Comparison of ENCODE assay signal across 2 cellular contexts in genomic region chr6:33869121-33869520, GRCh38.
TF ChIP-seq lines count a peak whose summit lies in the region.

No MANE protein-coding gene starts in this region.

TF ChIP-seq in GM23338, 12 proteins besides CTCF, POLR2A, EP300 and RAD21 (continued from another document):
- no peak for TF ChIP-seq NANOG (IDR thresholded peaks at IDR 0.05; ENCODE audit: borderline replicate concordance)
- no peak for TF ChIP-seq ZNF331 (CRISPR knock-in tag; IDR thresholded peaks at IDR 0.05; ENCODE audit: low read depth)
- no peak for TF ChIP-seq CREB1 (CRISPR knock-in tag; IDR thresholded peaks at IDR 0.05; ENCODE audit: low read depth)
- no peak for TF ChIP-seq REST (IDR thresholded peaks at IDR 0.05; ENCODE audit: unreplicated experiment)
- no peak for TF ChIP-seq EZH2phosphoT487 (IDR thresholded peaks at IDR 0.05; ENCODE audit: unreplicated experiment)
- no peak for TF ChIP-seq STAT1 (IDR thresholded peaks at IDR 0.05; ENCODE audit: unreplicated experiment)
- TF ChIP-seq ZNF462 (CRISPR knock-in tag; IDR thresholded peaks at IDR 0.05) = no peak
- TF ChIP-seq EZH2 (IDR thresholded peaks at IDR 0.05; ENCODE audit: low read depth, unreplicated experiment) = no peak
- TF ChIP-seq POLR2AphosphoS5 (IDR thresholded peaks at IDR 0.05; ENCODE audit: low read depth) = no peak

TF ChIP-seq in H1, 55 proteins besides CTCF, POLR2A, EP300 and RAD21 (continued from another document):
- TF ChIP-seq EGR1 (IDR thresholded peaks at IDR 0.05; ENCODE audit: borderline replicate concordance, low read depth, low read length) = no peak
- no peak for TF ChIP-seq MAX (IDR thresholded peaks at IDR 0.05)
- TF ChIP-seq SIN3A (conservative IDR thresholded peaks at IDR 0.05 in 1 of 2, IDR thresholded peaks at IDR 0.05 in 1 of 2; ENCODE audit: low read depth in 1 of 2, low read length in 2 of 2) = no peak
- TF ChIP-seq CTBP2 (IDR thresholded peaks at IDR 0.05; ENCODE audit: borderline replicate concordance, insufficient read depth, insufficient read length, low read length) = no peak
- TF ChIP-seq ZNF274 (IDR thresholded peaks at IDR 0.05; ENCODE audit: borderline replicate concordance, extremely low read depth, low read length) = no peak
- TF ChIP-seq, protein P1, sequence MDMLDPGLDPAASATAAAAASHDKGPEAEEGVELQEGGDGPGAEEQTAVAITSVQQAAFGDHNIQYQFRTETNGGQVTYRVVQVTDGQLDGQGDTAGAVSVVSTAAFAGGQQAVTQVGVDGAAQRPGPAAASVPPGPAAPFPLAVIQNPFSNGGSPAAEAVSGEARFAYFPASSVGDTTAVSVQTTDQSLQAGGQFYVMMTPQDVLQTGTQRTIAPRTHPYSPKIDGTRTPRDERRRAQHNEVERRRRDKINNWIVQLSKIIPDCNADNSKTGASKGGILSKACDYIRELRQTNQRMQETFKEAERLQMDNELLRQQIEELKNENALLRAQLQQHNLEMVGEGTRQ (IDR thresholded peaks at IDR 0.05; ENCODE audit: low read length) = no peak
- TF ChIP-seq, protein P2, sequence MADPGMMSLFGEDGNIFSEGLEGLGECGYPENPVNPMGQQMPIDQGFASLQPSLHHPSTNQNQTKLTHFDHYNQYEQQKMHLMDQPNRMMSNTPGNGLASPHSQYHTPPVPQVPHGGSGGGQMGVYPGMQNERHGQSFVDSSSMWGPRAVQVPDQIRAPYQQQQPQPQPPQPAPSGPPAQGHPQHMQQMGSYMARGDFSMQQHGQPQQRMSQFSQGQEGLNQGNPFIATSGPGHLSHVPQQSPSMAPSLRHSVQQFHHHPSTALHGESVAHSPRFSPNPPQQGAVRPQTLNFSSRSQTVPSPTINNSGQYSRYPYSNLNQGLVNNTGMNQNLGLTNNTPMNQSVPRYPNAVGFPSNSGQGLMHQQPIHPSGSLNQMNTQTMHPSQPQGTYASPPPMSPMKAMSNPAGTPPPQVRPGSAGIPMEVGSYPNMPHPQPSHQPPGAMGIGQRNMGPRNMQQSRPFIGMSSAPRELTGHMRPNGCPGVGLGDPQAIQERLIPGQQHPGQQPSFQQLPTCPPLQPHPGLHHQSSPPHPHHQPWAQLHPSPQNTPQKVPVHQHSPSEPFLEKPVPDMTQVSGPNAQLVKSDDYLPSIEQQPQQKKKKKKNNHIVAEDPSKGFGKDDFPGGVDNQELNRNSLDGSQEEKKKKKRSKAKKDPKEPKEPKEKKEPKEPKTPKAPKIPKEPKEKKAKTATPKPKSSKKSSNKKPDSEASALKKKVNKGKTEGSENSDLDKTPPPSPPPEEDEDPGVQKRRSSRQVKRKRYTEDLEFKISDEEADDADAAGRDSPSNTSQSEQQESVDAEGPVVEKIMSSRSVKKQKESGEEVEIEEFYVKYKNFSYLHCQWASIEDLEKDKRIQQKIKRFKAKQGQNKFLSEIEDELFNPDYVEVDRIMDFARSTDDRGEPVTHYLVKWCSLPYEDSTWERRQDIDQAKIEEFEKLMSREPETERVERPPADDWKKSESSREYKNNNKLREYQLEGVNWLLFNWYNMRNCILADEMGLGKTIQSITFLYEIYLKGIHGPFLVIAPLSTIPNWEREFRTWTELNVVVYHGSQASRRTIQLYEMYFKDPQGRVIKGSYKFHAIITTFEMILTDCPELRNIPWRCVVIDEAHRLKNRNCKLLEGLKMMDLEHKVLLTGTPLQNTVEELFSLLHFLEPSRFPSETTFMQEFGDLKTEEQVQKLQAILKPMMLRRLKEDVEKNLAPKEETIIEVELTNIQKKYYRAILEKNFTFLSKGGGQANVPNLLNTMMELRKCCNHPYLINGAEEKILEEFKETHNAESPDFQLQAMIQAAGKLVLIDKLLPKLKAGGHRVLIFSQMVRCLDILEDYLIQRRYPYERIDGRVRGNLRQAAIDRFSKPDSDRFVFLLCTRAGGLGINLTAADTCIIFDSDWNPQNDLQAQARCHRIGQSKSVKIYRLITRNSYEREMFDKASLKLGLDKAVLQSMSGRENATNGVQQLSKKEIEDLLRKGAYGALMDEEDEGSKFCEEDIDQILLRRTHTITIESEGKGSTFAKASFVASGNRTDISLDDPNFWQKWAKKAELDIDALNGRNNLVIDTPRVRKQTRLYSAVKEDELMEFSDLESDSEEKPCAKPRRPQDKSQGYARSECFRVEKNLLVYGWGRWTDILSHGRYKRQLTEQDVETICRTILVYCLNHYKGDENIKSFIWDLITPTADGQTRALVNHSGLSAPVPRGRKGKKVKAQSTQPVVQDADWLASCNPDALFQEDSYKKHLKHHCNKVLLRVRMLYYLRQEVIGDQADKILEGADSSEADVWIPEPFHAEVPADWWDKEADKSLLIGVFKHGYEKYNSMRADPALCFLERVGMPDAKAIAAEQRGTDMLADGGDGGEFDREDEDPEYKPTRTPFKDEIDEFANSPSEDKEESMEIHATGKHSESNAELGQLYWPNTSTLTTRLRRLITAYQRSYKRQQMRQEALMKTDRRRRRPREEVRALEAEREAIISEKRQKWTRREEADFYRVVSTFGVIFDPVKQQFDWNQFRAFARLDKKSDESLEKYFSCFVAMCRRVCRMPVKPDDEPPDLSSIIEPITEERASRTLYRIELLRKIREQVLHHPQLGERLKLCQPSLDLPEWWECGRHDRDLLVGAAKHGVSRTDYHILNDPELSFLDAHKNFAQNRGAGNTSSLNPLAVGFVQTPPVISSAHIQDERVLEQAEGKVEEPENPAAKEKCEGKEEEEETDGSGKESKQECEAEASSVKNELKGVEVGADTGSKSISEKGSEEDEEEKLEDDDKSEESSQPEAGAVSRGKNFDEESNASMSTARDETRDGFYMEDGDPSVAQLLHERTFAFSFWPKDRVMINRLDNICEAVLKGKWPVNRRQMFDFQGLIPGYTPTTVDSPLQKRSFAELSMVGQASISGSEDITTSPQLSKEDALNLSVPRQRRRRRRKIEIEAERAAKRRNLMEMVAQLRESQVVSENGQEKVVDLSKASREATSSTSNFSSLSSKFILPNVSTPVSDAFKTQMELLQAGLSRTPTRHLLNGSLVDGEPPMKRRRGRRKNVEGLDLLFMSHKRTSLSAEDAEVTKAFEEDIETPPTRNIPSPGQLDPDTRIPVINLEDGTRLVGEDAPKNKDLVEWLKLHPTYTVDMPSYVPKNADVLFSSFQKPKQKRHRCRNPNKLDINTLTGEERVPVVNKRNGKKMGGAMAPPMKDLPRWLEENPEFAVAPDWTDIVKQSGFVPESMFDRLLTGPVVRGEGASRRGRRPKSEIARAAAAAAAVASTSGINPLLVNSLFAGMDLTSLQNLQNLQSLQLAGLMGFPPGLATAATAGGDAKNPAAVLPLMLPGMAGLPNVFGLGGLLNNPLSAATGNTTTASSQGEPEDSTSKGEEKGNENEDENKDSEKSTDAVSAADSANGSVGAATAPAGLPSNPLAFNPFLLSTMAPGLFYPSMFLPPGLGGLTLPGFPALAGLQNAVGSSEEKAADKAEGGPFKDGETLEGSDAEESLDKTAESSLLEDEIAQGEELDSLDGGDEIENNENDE (IDR thresholded peaks at IDR 0.05; ENCODE audit: insufficient replicate concordance, low read length) = no peak
- no peak for TF ChIP-seq HDAC6 (IDR thresholded peaks at IDR 0.05; ENCODE audit: low read depth, low read length)
- no peak for TF ChIP-seq CBX5 (IDR thresholded peaks at IDR 0.05; ENCODE audit: low read depth, low read length)
- TF ChIP-seq FOSL1 (IDR thresholded peaks at IDR 0.05; ENCODE audit: insufficient read depth, low read depth, low read length) = no peak
